In genomic region chr1:237539055-237539454, GRCh38 we compare ENCODE assay signal across 32 cellular contexts.
"Had no signal": no experiment of that assay in that cellular context is flagged by ENCODE, and none has a peak within 500 bp of the region (broad histone marks: within the 10 kb centered on the region; RNA-seq: fewer than 3 reads in every experiment).

No MANE protein-coding gene starts in this region.

- H3K4me3 ChIP-seq: adrenal gland, body of pancreas, gastrocnemius medialis, heart right ventricle, hepatocyte had no signal

- H2AFZ ChIP-seq: hepatocyte had no signal

- FAIRE-seq: colon had no signal

- H3K9me3 ChIP-seq: body of pancreas, gastrocnemius medialis, heart right ventricle had no signal

- H3K79me2 ChIP-seq: hepatocyte had no signal

- H3K4me1 ChIP-seq: adrenal gland, body of pancreas, gastrocnemius medialis had no signal

- DNase-seq: activated CD4-positive, alpha-beta memory T cell treated with anti-CD3 and anti-CD28 coated beads for 36 hours; activated CD4-positive, alpha-beta T cell treated with anti-CD3 and anti-CD28 coated beads for 36 hours; activated CD4-positive, alpha-beta T cell treated with anti-CD3 and anti-CD28 coated beads, Interleukin-2, amount 10 ng/mL, durations not matched to agents 24 days and 14 days; activated CD4-positive, CD25-positive, alpha-beta regulatory T cell; activated CD4-positive, CD25-positive, alpha-beta regulatory T cell treated with anti-CD3 and anti-CD28 coated beads, Interleukin-2, amount 50 U/mL, for 72 hours; activated CD8-positive, alpha-beta memory T cell treated with anti-CD3 and anti-CD28 coated beads, Interleukin-2, amount 10 ng/mL, durations not matched to agents 7 days and 5 days; activated CD8-positive, alpha-beta memory T cell treated with anti-CD3 and anti-CD28 coated beads, Interleukin-2, amount 50 U/mL, for 4 hours; activated CD8-positive, alpha-beta T cell treated with anti-CD3 and anti-CD28 coated beads, Interleukin-2, amount 10 ng/mL, durations not matched to agents 7 days and 5 days; activated effector memory CD4-positive, alpha-beta T cell treated with anti-CD3 and anti-CD28 coated beads, Interleukin-2, amount 50 U/mL, for 16 hours; activated naive CD4-positive, alpha-beta T cell treated with anti-CD3 and anti-CD28 coated beads for 36 hours; activated naive CD8-positive, alpha-beta T cell treated with anti-CD3 and anti-CD28 coated beads for 36 hours; activated naive CD8-positive, alpha-beta T cell treated with anti-CD3 and anti-CD28 coated beads, Interleukin-2, amount 50 U/mL, for 24 hours; activated T-cell treated with anti-CD3 and anti-CD28 coated beads, Interleukin-2, amount 50 U/mL, for 1 hour; activated T-cell treated with anti-CD3 and anti-CD28 coated beads, Interleukin-2, amount 50 U/mL, for 48 hours; adrenal gland; amygdala; aorta; body of pancreas; caudate nucleus; cortex of kidney; dermis blood vessel endothelial cell; effector CD8-positive, alpha-beta T cell; endodermal cell; foreskin fibroblast; gastrocnemius medialis; glutamatergic neuron; heart right ventricle; T-helper 17 cell; T1000 had no signal

- H3K4me2 ChIP-seq: hepatocyte had no signal

- H3K27ac ChIP-seq: adrenal gland, body of pancreas, gastrocnemius medialis, heart right ventricle, hepatocyte had no signal

- H3K27me3 ChIP-seq: adrenal gland, body of pancreas, gastrocnemius medialis, heart right ventricle, hepatocyte had no signal

- H3K36me3 ChIP-seq: adrenal gland, gastrocnemius medialis had no signal

- ATAC-seq: activated CD4-positive, alpha-beta T cell treated with anti-CD3 and anti-CD28 coated beads for 36 hours; activated CD8-positive, alpha-beta memory T cell treated with anti-CD3 and anti-CD28 coated beads, Interleukin-2, amount 10 ng/mL, durations not matched to agents 7 days and 5 days; activated CD8-positive, alpha-beta T cell treated with anti-CD3 and anti-CD28 coated beads, Interleukin-2, amount 10 ng/mL, durations not matched to agents 7 days and 5 days; activated naive CD8-positive, alpha-beta T cell treated with anti-CD3 and anti-CD28 coated beads, Interleukin-2, amount 50 U/mL, for 24 hours; body of pancreas; esophagus mucosa; gastrocnemius medialis; T-helper 17 cell had no signal
